ENCODE assay signal across 21 cellular contexts in genomic region chr14:80713076-80713850, GRCh38.
DNase-seq lines count a peak whose midpoint lies in the region; ATAC-seq lines count a peak whose summit lies in the region.
"Had no signal": no experiment of that assay in that cellular context is flagged by ENCODE, and none has a peak within 500 bp of the region (broad histone marks: within the 10 kb centered on the region; RNA-seq: fewer than 3 reads in every experiment).

No MANE protein-coding gene starts in this region.

- ATAC-seq in GM18502 (IDR thresholded peaks at IDR 0.05; ENCODE audit: poor library complexity, unreplicated experiment) (no peak), HG03354 (IDR thresholded peaks at IDR 0.05; ENCODE audit: poor library complexity, severe bottlenecking, unreplicated experiment) (no peak)
- ATAC-seq: A549, GM12878 had no signal

- H3K36me3 Mint-ChIP-seq in activated naive CD4-positive, alpha-beta T cell treated with anti-CD3 and anti-CD28 coated beads, Interleukin-2, amount 50 U/mL, for 24 hours = peaks cover 5% of the 10 kb centered on the region
- no peaks in the 10 kb centered on the region for H3K36me3 Mint-ChIP-seq in activated naive CD4-positive, alpha-beta T cell treated with anti-CD3 and anti-CD28 coated beads for 36 hours (ENCODE audit: low read depth)

- DNase-seq in activated naive CD4-positive, alpha-beta T cell treated with anti-CD3 and anti-CD28 coated beads for 36 hours = no peak
- DNase-seq in COLO829 (ENCODE audit: low spot score) (peak; percentile 79), RPMI7951 (ENCODE audit: low read depth) (peak; percentile 2), foreskin melanocyte (peak; percentile 57)
- DNase-seq: 8988T; ACHN; AML-193; BE2C; C1 segment of cervical spinal cord; Caco-2; CD4-positive, alpha-beta memory T cell; DMS153; EL; GDM1; GOT3; HFFc6 had no signal

- intact Hi-C loops in activated naive CD4-positive, alpha-beta T cell treated with anti-CD3 and anti-CD28 coated beads for 36 hours (cut with micrococcal nuclease) = no loop called here

- H3K4me1 Mint-ChIP-seq in activated naive CD4-positive, alpha-beta T cell treated with anti-CD3 and anti-CD28 coated beads, Interleukin-2, amount 50 U/mL, for 24 hours = peaks cover 5% of the 10 kb centered on the region
- peaks cover 3% of the 10 kb centered on the region for H3K4me1 Mint-ChIP-seq in activated naive CD4-positive, alpha-beta T cell treated with anti-CD3 and anti-CD28 coated beads for 36 hours (ENCODE audit: low read depth)

- peak overlapping the region; percentile 19 for H3K27ac Mint-ChIP-seq in activated naive CD4-positive, alpha-beta T cell treated with anti-CD3 and anti-CD28 coated beads, Interleukin-2, amount 50 U/mL, for 24 hours
- H3K27ac Mint-ChIP-seq in activated naive CD4-positive, alpha-beta T cell treated with anti-CD3 and anti-CD28 coated beads for 36 hours = no peak overlapping the region
- H3K27ac Mint-ChIP-seq: CD4-positive, alpha-beta memory T cell; HFFc6 had no signal

- H3K4me3 Mint-ChIP-seq in activated naive CD4-positive, alpha-beta T cell treated with anti-CD3 and anti-CD28 coated beads, Interleukin-2, amount 50 U/mL, for 24 hours = no peak overlapping the region
- H3K4me3 Mint-ChIP-seq in activated naive CD4-positive, alpha-beta T cell treated with anti-CD3 and anti-CD28 coated beads for 36 hours = no peak overlapping the region
- H3K4me3 Mint-ChIP-seq: CD4-positive, alpha-beta memory T cell; HFFc6 had no signal

- no peaks in the 10 kb centered on the region for H3K27me3 Mint-ChIP-seq in activated naive CD4-positive, alpha-beta T cell treated with anti-CD3 and anti-CD28 coated beads, Interleukin-2, amount 50 U/mL, for 24 hours
- no peaks in the 10 kb centered on the region for H3K27me3 Mint-ChIP-seq in activated naive CD4-positive, alpha-beta T cell treated with anti-CD3 and anti-CD28 coated beads for 36 hours (ENCODE audit: low read depth)
- H3K27me3 Mint-ChIP-seq: CD4-positive, alpha-beta memory T cell had no signal

- CTCF ChIA-PET in activated naive CD4-positive, alpha-beta T cell treated with anti-CD3 and anti-CD28 coated beads for 36 hours (lab: Charles Lee) = no interaction called here

- H3K9me3 Mint-ChIP-seq in activated naive CD4-positive, alpha-beta T cell treated with anti-CD3 and anti-CD28 coated beads, Interleukin-2, amount 50 U/mL, for 24 hours = no peaks in the 10 kb centered on the region
- H3K9me3 Mint-ChIP-seq in activated naive CD4-positive, alpha-beta T cell treated with anti-CD3 and anti-CD28 coated beads for 36 hours = no peaks in the 10 kb centered on the region
- H3K9me3 Mint-ChIP-seq: HFFc6 had no signal
